7 cellular contexts compared by ENCODE assay signal in the genomic region with DNA sequence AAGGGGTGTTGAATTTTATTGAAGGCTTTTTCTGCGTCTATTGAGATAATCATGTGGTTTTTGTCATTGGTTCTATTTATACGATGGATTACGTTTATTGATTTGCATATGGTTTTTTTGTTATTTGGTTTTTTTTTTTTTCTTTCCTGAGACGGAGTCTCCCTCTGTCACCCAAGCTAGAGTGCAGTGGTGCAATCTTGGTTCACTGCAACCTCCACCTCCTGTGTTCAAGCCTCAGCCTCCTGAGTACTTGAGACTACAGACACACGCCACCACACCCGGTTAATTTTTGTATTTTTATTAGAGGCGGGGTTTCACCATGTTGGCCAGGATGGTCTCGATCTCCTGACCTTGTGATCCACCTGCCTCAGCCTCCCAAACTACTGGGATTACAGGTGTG. TPM values are rescaled to one million over a fixed set of nuclear protein-coding genes. Genes with fewer than 3 reads are reported as not detected.
DNase-seq lines count a peak whose midpoint lies in the region; ATAC-seq and TF ChIP-seq lines count a peak whose summit lies in the region.
"Not testable (repeated sequence)": the region's sequence is repeated elsewhere in the genome, so short reads cannot be mapped to it uniquely, and the experiment has no call there.

No MANE protein-coding gene starts in this region.

- not testable (repeated sequence) for H3K9me3 Mint-ChIP-seq in CD4-positive, alpha-beta T cell; IgD-negative memory B cell; memory B cell; natural killer cell; stimulated activated memory B cell treated with anti-CD40 and anti-IgM and Interleukin-4, amounts not matched to agents 10 μg/mL and 1 μg/mL and 100 μg/mL, for 72 hours

- H3K27me3 ChIP-seq in CD4-positive, alpha-beta T cell (ENCODE audit: control insufficient read depth, insufficient read depth, low read length) = not testable (repeated sequence)

- not testable (repeated sequence) for H3K27me3 Mint-ChIP-seq in CD4-positive, alpha-beta T cell; IgD-negative memory B cell; memory B cell; natural killer cell (ENCODE audit: low read depth in 2 of 2); stimulated activated memory B cell treated with anti-CD40 and anti-IgM and Interleukin-4, amounts not matched to agents 10 μg/mL and 1 μg/mL and 100 μg/mL, for 72 hours

- ATAC-seq in CD4-positive, alpha-beta T cell (ENCODE audit: poor library complexity); natural killer cell: not testable (repeated sequence)
- peak; percentile 92 for ATAC-seq in memory B cell (ENCODE audit: low read depth)
- peak; percentile 83 for ATAC-seq in stimulated activated memory B cell treated with anti-CD40 and anti-IgM and Interleukin-4, amounts not matched to agents 10 μg/mL and 1 μg/mL and 100 μg/mL, for 72 hours

- CTCF ChIA-PET in CD4-positive, alpha-beta T cell (lab: Charles Lee) = not testable (repeated sequence)

- TF ChIP-seq CTCF in CD4-positive, alpha-beta T cell (IDR thresholded peaks at IDR 0.05); coronary artery (IDR thresholded peaks at IDR 0.05); natural killer cell (IDR thresholded peaks at IDR 0.05): not testable (repeated sequence)

- DNase-seq in CD4-positive, alpha-beta T cell; natural killer cell: not testable (repeated sequence)
- DNase-seq in activated effector memory CD4-positive, alpha-beta T cell treated with anti-CD3 and anti-CD28 coated beads, Interleukin-2, amount 50 U/mL, for 16 hours = peak; percentile 37
- peak; percentile 17 for DNase-seq in coronary artery (ENCODE audit: low spot score)
- peak in 1 of 2 donors; percentile 50 for DNase-seq in memory B cell (ENCODE audit: low spot score in 2 of 2)

- H3K4me3 ChIP-seq in coronary artery = not testable (repeated sequence)

- intact Hi-C loops in CD4-positive, alpha-beta T cell (cut with DNase I, micrococcal nuclease); natural killer cell (cut with micrococcal nuclease): not testable (repeated sequence)

- peaks cover 87% of the 10 kb centered on the region for H3K36me3 Mint-ChIP-seq in CD4-positive, alpha-beta T cell (ENCODE audit: low read depth)
- H3K36me3 Mint-ChIP-seq in IgD-negative memory B cell = peaks cover 25% of the 10 kb centered on the region
- H3K36me3 Mint-ChIP-seq in memory B cell = peaks cover 52% of the 10 kb centered on the region
- peaks cover 27% of the 10 kb centered on the region for H3K36me3 Mint-ChIP-seq in natural killer cell
- H3K36me3 Mint-ChIP-seq in stimulated activated memory B cell treated with anti-CD40 and anti-IgM and Interleukin-4, amounts not matched to agents 10 μg/mL and 1 μg/mL and 100 μg/mL, for 72 hours = peaks cover 90% of the 10 kb centered on the region

- peaks cover 62% of the 10 kb centered on the region for H3K4me1 Mint-ChIP-seq in CD4-positive, alpha-beta T cell (ENCODE audit: low read depth)
- H3K4me1 Mint-ChIP-seq in IgD-negative memory B cell = peaks cover 54 to 66% (median 58%) of the 10 kb centered on the region in 3 donors
- peaks cover 55% of the 10 kb centered on the region for H3K4me1 Mint-ChIP-seq in memory B cell
- H3K4me1 Mint-ChIP-seq in natural killer cell = peaks cover 67 to 69% of the 10 kb centered on the region in 2 donors
- peaks cover 84% of the 10 kb centered on the region for H3K4me1 Mint-ChIP-seq in stimulated activated memory B cell treated with anti-CD40 and anti-IgM and Interleukin-4, amounts not matched to agents 10 μg/mL and 1 μg/mL and 100 μg/mL, for 72 hours

- not testable (repeated sequence) for H3K27ac ChIP-seq in CD4-positive, alpha-beta T cell (ENCODE audit: low read depth, low read length); coronary artery

- H3K9me3 ChIP-seq in CD4-positive, alpha-beta T cell (ENCODE audit: control insufficient read depth, low read length) = not testable (repeated sequence)

- H3K4me3 Mint-ChIP-seq in CD4-positive, alpha-beta T cell; natural killer cell: not testable (repeated sequence)
- peak overlapping the region; percentile 70 to 90 (median 80) for H3K4me3 Mint-ChIP-seq in IgD-negative memory B cell
- peak overlapping the region; percentile 80 for H3K4me3 Mint-ChIP-seq in memory B cell
- H3K4me3 Mint-ChIP-seq in stimulated activated memory B cell treated with anti-CD40 and anti-IgM and Interleukin-4, amounts not matched to agents 10 μg/mL and 1 μg/mL and 100 μg/mL, for 72 hours = peak overlapping the region; percentile 57

- POLR2A ChIA-PET in CD4-positive, alpha-beta T cell (lab: Charles Lee) = not testable (repeated sequence)

- peak overlapping the region; percentile 49 for H3K27ac Mint-ChIP-seq in CD4-positive, alpha-beta T cell
- H3K27ac Mint-ChIP-seq in IgD-negative memory B cell = peak overlapping the region; percentile 97 to 99 (median 98)
- peak overlapping the region; percentile 99 for H3K27ac Mint-ChIP-seq in memory B cell
- H3K27ac Mint-ChIP-seq in natural killer cell = peak overlapping the region; percentile 79 to 87
- peak overlapping the region; percentile 84 for H3K27ac Mint-ChIP-seq in stimulated activated memory B cell treated with anti-CD40 and anti-IgM and Interleukin-4, amounts not matched to agents 10 μg/mL and 1 μg/mL and 100 μg/mL, for 72 hours

RNA-seq across cellular contexts. Expression of a gene that starts 44.5 kb away (rescaled TPM):
- 10 to 100 TPM; 21.8 TPM for total RNA-seq in CD4-positive, alpha-beta T cell
- 18.9 TPM for polyA plus RNA-seq in IgD-negative memory B cell
- 10 to 100 TPM; 20.9 to 25.0 (median 21.1) TPM for total RNA-seq in natural killer cell

RNA-seq across cellular contexts. Expression of a gene that starts 44.6 kb away (rescaled TPM):
- 1 to 10 TPM; 1.2 to 1.8 TPM for total RNA-seq in CD4-positive, alpha-beta T cell
- 0.99 TPM for polyA plus RNA-seq in IgD-negative memory B cell
- total RNA-seq in natural killer cell = 1 to 10 TPM; 2.0 to 6.4 (median 5.1) TPM

Comparison
In these comparisons a context has a peak if more than half of its experiments do, and no peak if none do; other contexts are left out.
1. H3K27ac Mint-ChIP-seq: peak in every context shown above with its lines; median percentile 99 in memory B cell; 98 in IgD-negative memory B cell; 84 in stimulated activated memory B cell treated with anti-CD40 and anti-IgM and Interleukin-4, amounts not matched to agents 10 μg/mL and 1 μg/mL and 100 μg/mL, for 72 hours; 83 in natural killer cell; 49 in CD4-positive, alpha-beta T cell.